Comparison of ENCODE assay signal across 20 cellular contexts in genomic region chr2:75598572-75599155, GRCh38. TPM values are rescaled to one million over a fixed set of nuclear protein-coding genes. Genes with fewer than 3 reads are reported as not detected.
"Had no signal": no experiment of that assay in that cellular context is flagged by ENCODE, and none has a peak within 500 bp of the region (broad histone marks: within the 10 kb centered on the region; RNA-seq: fewer than 3 reads in every experiment).

No MANE protein-coding gene starts in this region.

- H3K27me3 ChIP-seq: colonic mucosa, foreskin keratinocyte, pancreas, suprapubic skin, tibial nerve had no signal

- ATAC-seq: foreskin keratinocyte; left colon; left ventricle myocardium superior; naive thymus-derived CD4-positive, alpha-beta T cell; pancreas; right cardiac atrium; stimulated activated naive CD8-positive, alpha-beta T cell treated with anti-CD3 and anti-CD28 coated beads, Interleukin-15, Interleukin-2, amounts not matched to agents 100 U/mL and 50 U/mL, for 24 hours had no signal

- H3K36me3 ChIP-seq: colonic mucosa, pancreas, suprapubic skin, tibial nerve had no signal

- H3K4me3 ChIP-seq: colonic mucosa, lung, pancreas, suprapubic skin, tibial nerve had no signal

- FAIRE-seq: kidney, pancreas, small intestine had no signal

- H3K4me1 ChIP-seq: colonic mucosa, suprapubic skin, tibial nerve had no signal

- DNase-seq: cerebellar nuclear complex; colonic mucosa; dermis blood vessel endothelial cell; erythroblast; foreskin keratinocyte; immature natural killer cell; kidney; left colon; left ventricle myocardium superior; mesendoderm; naive thymus-derived CD4-positive, alpha-beta T cell; pancreas; right cardiac atrium; small intestine; stimulated activated CD4-positive, alpha-beta T cell treated with anti-CD3 and anti-CD28 coated beads, Interleukin-2, amount 100 ng/mL, for 48 hours; stimulated activated naive CD8-positive, alpha-beta T cell treated with anti-CD3 and anti-CD28 coated beads, Interleukin-15, Interleukin-2, amounts not matched to agents 100 U/mL and 50 U/mL, for 24 hours had no signal

- H3K27ac ChIP-seq: colonic mucosa, foreskin keratinocyte, pancreas, suprapubic skin, tibial nerve had no signal

- H3K9me3 ChIP-seq: colonic mucosa, pancreas, suprapubic skin had no signal

RNA-seq across cellular contexts. Expression of gene EVA1A, which starts 37.9 kb away (rescaled TPM):
- polyA plus RNA-seq: immature natural killer cell, neural cell had no signal
